1 cellular context compared by ENCODE assay signal in the genomic region with DNA sequence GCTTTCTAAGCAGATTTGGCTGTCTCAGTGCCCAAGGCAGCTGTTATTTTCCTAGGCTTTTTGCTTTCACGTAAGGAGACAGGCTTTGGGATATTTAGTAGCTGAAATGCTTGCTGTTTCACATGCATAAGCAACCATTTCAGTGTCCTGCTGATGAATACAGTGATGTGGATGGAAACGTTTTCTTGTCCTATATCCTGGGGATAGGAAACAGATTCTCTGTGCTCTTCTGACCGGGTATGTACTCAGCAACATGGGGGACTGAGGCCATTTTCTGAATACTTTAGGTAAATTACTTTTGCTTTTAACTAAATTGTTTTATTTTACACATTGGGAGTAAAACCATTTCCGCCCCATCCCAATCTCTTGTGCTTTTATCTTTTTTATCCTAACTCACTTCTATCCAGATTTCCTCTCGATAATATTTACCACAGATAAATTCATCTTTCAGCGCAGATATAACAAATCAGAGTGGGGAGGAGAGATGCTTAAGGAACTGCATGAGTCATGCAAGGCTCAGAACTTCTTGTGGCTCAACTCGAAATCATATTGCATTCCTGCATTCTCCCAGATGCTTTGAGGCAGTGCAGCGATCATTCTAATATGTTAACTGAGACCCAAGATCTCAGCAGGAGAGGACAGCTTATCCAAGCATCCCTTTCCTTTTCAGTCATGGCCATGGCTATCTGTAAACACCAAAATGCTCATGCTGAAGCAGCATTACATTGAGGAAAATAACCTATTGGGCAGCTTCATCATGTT.
TF ChIP-seq lines count a peak whose summit lies in the region.

No MANE protein-coding gene starts in this region.

TF ChIP-seq in H1, 55 proteins besides CTCF, POLR2A, EP300 and RAD21:
- TF ChIP-seq CBX8 (IDR thresholded peaks at IDR 0.05; ENCODE audit: borderline replicate concordance, low read depth, low read length) (no peak), ASH2L (IDR thresholded peaks at IDR 0.05; ENCODE audit: low read length) (no peak), RBBP5 (IDR thresholded peaks at IDR 0.05; ENCODE audit: borderline replicate concordance, low read depth, low read length) (no peak), POU5F1 (IDR thresholded peaks at IDR 0.05; ENCODE audit: low read depth, low read length) (no peak), TBP (IDR thresholded peaks at IDR 0.05; ENCODE audit: low read depth, low read length) (no peak), FOSL1 (IDR thresholded peaks at IDR 0.05; ENCODE audit: insufficient read depth, low read depth, low read length) (no peak), SP4 (IDR thresholded peaks at IDR 0.05; ENCODE audit: low read length) (no peak), GABPA (IDR thresholded peaks at IDR 0.05; ENCODE audit: borderline replicate concordance, insufficient read depth, low read length) (no peak), HDAC6 (IDR thresholded peaks at IDR 0.05; ENCODE audit: low read depth, low read length) (no peak), YY1 (IDR thresholded peaks at IDR 0.05; ENCODE audit: low read depth, low read length) (no peak), JUN (IDR thresholded peaks at IDR 0.05; ENCODE audit: low read depth, low read length) (no peak), CTBP2 (IDR thresholded peaks at IDR 0.05; ENCODE audit: borderline replicate concordance, insufficient read depth, insufficient read length, low read length) (no peak), BRCA1 (IDR thresholded peaks at IDR 0.05; ENCODE audit: low read depth, low read length) (no peak), CHD1 (IDR thresholded peaks at IDR 0.05; ENCODE audit: low read depth, low read length) (no peak), BCL11A (IDR thresholded peaks at IDR 0.05; ENCODE audit: low read depth in 2 of 2, low read length in 2 of 2) (no peak), RXRA (IDR thresholded peaks at IDR 0.05; ENCODE audit: insufficient read depth, low read depth, low read length) (no peak), TEAD4 (IDR thresholded peaks at IDR 0.05; ENCODE audit: low read depth, low read length) (no peak)
- TF ChIP-seq, protein P1, sequence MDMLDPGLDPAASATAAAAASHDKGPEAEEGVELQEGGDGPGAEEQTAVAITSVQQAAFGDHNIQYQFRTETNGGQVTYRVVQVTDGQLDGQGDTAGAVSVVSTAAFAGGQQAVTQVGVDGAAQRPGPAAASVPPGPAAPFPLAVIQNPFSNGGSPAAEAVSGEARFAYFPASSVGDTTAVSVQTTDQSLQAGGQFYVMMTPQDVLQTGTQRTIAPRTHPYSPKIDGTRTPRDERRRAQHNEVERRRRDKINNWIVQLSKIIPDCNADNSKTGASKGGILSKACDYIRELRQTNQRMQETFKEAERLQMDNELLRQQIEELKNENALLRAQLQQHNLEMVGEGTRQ (IDR thresholded peaks at IDR 0.05; ENCODE audit: low read length): no peak
